In the genomic region with DNA sequence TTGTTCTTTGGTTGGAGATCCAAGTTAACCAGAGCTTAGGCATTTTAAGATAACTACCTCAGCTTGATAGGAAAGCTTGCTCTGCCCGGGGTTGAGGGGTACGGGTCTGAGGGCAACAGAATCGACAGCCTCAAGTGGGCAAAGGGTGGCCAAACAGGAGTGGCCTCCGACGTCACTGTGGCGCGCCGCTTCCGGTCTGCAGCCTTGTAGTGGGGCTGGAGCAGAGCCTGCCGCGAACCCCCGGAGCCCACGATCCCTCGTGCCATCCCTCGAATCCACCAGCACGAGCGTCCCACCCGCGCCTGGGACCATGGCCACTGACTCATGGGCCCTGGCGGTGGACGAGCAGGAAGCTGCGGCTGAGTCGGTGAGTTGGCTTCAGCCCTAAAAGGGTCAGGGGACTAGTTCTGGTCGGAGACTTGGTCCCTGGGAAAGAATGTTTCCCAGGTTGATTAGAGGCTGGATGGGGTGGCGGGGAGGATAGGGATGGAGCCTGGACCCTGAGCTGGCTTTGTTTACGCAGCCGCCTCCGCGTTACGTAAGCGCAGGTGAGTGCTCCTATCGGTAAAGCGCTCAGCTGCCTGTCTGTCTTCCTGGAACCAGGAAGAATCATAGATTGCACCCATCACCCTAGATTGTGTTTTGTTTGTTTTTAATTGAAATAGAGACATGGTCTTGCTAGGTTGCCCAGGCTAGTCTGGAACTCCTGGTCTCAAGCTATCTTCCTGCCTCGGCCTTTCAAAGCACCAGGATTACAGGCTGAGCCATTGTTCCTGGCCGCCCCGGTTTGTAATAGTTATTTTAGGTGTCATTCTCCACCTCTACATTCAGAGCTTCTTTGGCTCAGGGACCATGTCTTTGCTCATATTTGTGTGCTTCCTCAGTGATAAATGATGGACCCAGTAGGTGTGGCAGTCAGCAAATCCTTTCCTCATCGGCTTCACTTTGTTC, we compare ENCODE assay signal across 7 cellular contexts.
DNase-seq lines count a peak whose midpoint lies in the region; ATAC-seq lines count a peak whose summit lies in the region.

DDX19B (plus strand) TSS at position 199 of the 951 bp plus-strand sequence; CDS start at position 311, 112 bp downstream.

- DNase-seq in NCI-H2227 treated with DMSO at 0.1 percent for 48 hours (lab: John Stamatoyannopoulos, UW) (peak; percentile 37), kidney glomerular epithelial cell (lab: John Stamatoyannopoulos, UW) (peak; percentile 44)
- peak; percentile 31 to 41 for DNase-seq in activated CD4-positive, alpha-beta T cell treated with anti-CD3 and anti-CD28 coated beads for 24 hours (ENCODE audit: low read depth in 2 of 2)
- peak; percentile 77 for DNase-seq in stimulated activated CD4-positive, alpha-beta T cell treated with anti-CD3 and anti-CD28 coated beads, Interleukin-15, amount 100 ng/mL, for 24 hours

- H3K27ac ChIP-seq in cingulate gyrus (ENCODE audit: low read depth, low read length): peak within 1 kb of the TSS; percentile 98

- ATAC-seq in GM18517 (IDR thresholded peaks at IDR 0.05; ENCODE audit: unreplicated experiment) (peak; percentile 64), HG03095 (IDR thresholded peaks at IDR 0.05; ENCODE audit: unreplicated experiment) (peak; percentile 86)

Comparison
In these comparisons a context has a peak if more than half of its experiments do, and no peak if none do; other contexts are left out.
1. Peak in every context shown above with its lines: DNase-seq, ATAC-seq and H3K27ac ChIP-seq.